In genomic region chr1:244077473-244078220, GRCh38 we compare ENCODE assay signal across 17 cellular contexts. TPM values are rescaled to one million over a fixed set of nuclear protein-coding genes. Genes with fewer than 3 reads are reported as not detected.
DNase-seq lines count a peak whose midpoint lies in the region; ATAC-seq and TF ChIP-seq lines count a peak whose summit lies in the region.
"Had no signal": no experiment of that assay in that cellular context is flagged by ENCODE, and none has a peak within 500 bp of the region (broad histone marks: within the 10 kb centered on the region; RNA-seq: fewer than 3 reads in every experiment).

No MANE protein-coding gene starts in this region.

- no peaks in the 10 kb centered on the region for H3K9me3 ChIP-seq in skeletal muscle satellite cell (replicated peaks; ENCODE audit: low read length)
- no peaks in the 10 kb centered on the region for H3K9me3 ChIP-seq in left lung
- H3K9me3 ChIP-seq: A549, ovary had no signal

- peak; percentile 5 for DNase-seq in NCI-H345 (lab: John Stamatoyannopoulos, UW)
- no peak for DNase-seq in NCI-H345 treated with DMSO at 0.1 percent for 48 hours (lab: John Stamatoyannopoulos, UW; ENCODE audit: unreplicated experiment)
- DNase-seq in NCI-H1092 treated with DMSO at 0.1 percent for 48 hours (lab: John Stamatoyannopoulos, UW): peak; percentile 60
- no peak for DNase-seq in coronary artery (ENCODE audit: low spot score)
- no peak for DNase-seq in activated CD4-positive, alpha-beta T cell treated with anti-CD3 and anti-CD28 coated beads for 48 hours
- no peak for DNase-seq in left lung
- no peak for DNase-seq in KBM-7
- DNase-seq: activated CD4-positive, alpha-beta memory T cell treated with anti-CD3 and anti-CD28 coated beads for 36 hours; activated gamma-delta T cell treated with Interleukin-2 at 50 U/mL for 16 hours; H9; NCI-H187 treated with DMSO at 0.1 percent for 48 hours; ovary; PC-3; T-helper 2 cell had no signal

- peak overlapping the region; percentile 66 for H3K4me2 ChIP-seq in skeletal muscle satellite cell (ENCODE audit: low read length)
- H3K4me2 ChIP-seq: A549 had no signal

- H3K27me3 ChIP-seq in skeletal muscle satellite cell (ENCODE audit: control insufficient read depth, insufficient read depth, low read length) (peaks cover 20% of the 10 kb centered on the region), left lung (peaks cover 0 to 43% of the 10 kb centered on the region in 2 donors)
- H3K27me3 ChIP-seq: ovary had no signal

- intact Hi-C loops in left lung (cut with DNase I): no loop called here

- H3K27ac ChIP-seq in coronary artery (no peak overlapping the region), left lung (no peak overlapping the region)
- H3K27ac ChIP-seq: A549, epithelial cell of prostate, ovary had no signal

- in situ Hi-C loops in KBM-7 (cut with MboI; ENCODE audit: low pct_unique_long_range_greater_than_20kb, low sequenced_read_pairs): no loop called here

- H3K4me1 ChIP-seq in skeletal muscle satellite cell (ENCODE audit: control insufficient read depth, insufficient read depth, low read length) (peaks cover 15% of the 10 kb centered on the region), left lung (no peaks in the 10 kb centered on the region)
- H3K4me1 ChIP-seq: A549 had no signal

- H3K36me3 ChIP-seq in skeletal muscle satellite cell (ENCODE audit: insufficient read depth, low read length) (no peaks in the 10 kb centered on the region), left lung (no peaks in the 10 kb centered on the region)
- H3K36me3 ChIP-seq: ovary had no signal

- ATAC-seq in left lung: no peak
- ATAC-seq: A549, PC-3 had no signal

- no peak overlapping the region for H3K9ac ChIP-seq in skeletal muscle satellite cell (ENCODE audit: low read depth, low read length)

- H3K4me3 ChIP-seq in coronary artery: peak overlapping the region; percentile 25
- H3K4me3 ChIP-seq in skeletal muscle satellite cell (ENCODE audit: low read length): peak overlapping the region; percentile 41
- no peak overlapping the region for H3K4me3 ChIP-seq in left lung
- H3K4me3 ChIP-seq: A549, ovary had no signal

- TF ChIP-seq CTCF in coronary artery (IDR thresholded peaks at IDR 0.05) (no peak), left lung (IDR thresholded peaks at IDR 0.05) (no peak)

RNA-seq across cellular contexts. Expression of gene ZBTB18, which starts 26.6 kb away (rescaled TPM):
- total RNA-seq in skeletal muscle satellite cell (2012; rRNA removed): 3.0 and 6.6 TPM in 2 replicates
- total RNA-seq in left lung: 10 to 100 TPM; 20.6 to 23.5 TPM

Comparison
In these comparisons a context has a peak if more than half of its experiments do, and no peak if none do; other contexts are left out.
1. DNase-seq: peak in NCI-H345 (single experiment) and NCI-H1092 treated with DMSO at 0.1 percent for 48 hours (single experiment); none in NCI-H345 treated with DMSO at 0.1 percent for 48 hours (single experiment), coronary artery (single experiment), activated CD4-positive, alpha-beta T cell treated with anti-CD3 and anti-CD28 coated beads for 48 hours (single experiment), left lung (0 of 2) and KBM-7 (single experiment).
2. H3K4me3 ChIP-seq: peak in coronary artery (single experiment) and skeletal muscle satellite cell (single experiment); none in left lung (0 of 2).